8 cellular contexts compared by ENCODE assay signal in genomic region chr6:166556871-166557322, GRCh38. TPM values are rescaled to one million over a fixed set of nuclear protein-coding genes. Genes with fewer than 3 reads are reported as not detected.
A peak's percentile ranks its signal among the peaks of the same experiment; 100 is the strongest.
DNase-seq lines count a peak whose midpoint lies in the region; ATAC-seq and TF ChIP-seq lines count a peak whose summit lies in the region.

No MANE protein-coding gene starts in this region.

- H3K27ac ChIP-seq in layer of hippocampus (ENCODE audit: low read depth, low read length) (peak overlapping the region; percentile 69), temporal lobe (ENCODE audit: low read depth, low read length) (peak overlapping the region; percentile 57)
- no peak overlapping the region for H3K27ac ChIP-seq in effector memory CD4-positive, alpha-beta T cell (ENCODE audit: insufficient read depth, low read length, poor library complexity, severe bottlenecking)

- H3K9me3 ChIP-seq in effector memory CD4-positive, alpha-beta T cell (ENCODE audit: control insufficient read depth, low read length): no peaks in the 10 kb centered on the region

- no peak for ATAC-seq in GM18498 (IDR thresholded peaks at IDR 0.05; ENCODE audit: unreplicated experiment)

- TF ChIP-seq CTCF in cardiac fibroblast (IDR thresholded peaks at IDR 0.05; ENCODE audit: low read depth, low read length): no peak

- H3K4me1 ChIP-seq in effector memory CD4-positive, alpha-beta T cell (ENCODE audit: control insufficient read depth, insufficient read depth, low read length, poor library complexity, severe bottlenecking): no peaks in the 10 kb centered on the region

- no peak overlapping the region for H3K4me3 ChIP-seq in cardiac fibroblast (replicated peaks in 1 of 2; ENCODE audit: low read depth in 2 of 2, low read length in 2 of 2)
- no peak overlapping the region for H3K4me3 ChIP-seq in effector memory CD4-positive, alpha-beta T cell (ENCODE audit: insufficient read depth, low read depth, low read length, poor library complexity, severe bottlenecking)

- H3K36me3 ChIP-seq in effector memory CD4-positive, alpha-beta T cell (ENCODE audit: control insufficient read depth, insufficient read depth, low read length): no peaks in the 10 kb centered on the region

- H3K27me3 ChIP-seq in layer of hippocampus (ENCODE audit: control insufficient read depth, insufficient read depth, low read length): no peaks in the 10 kb centered on the region
- H3K27me3 ChIP-seq in effector memory CD4-positive, alpha-beta T cell (replicated peaks; ENCODE audit: control insufficient read depth, insufficient read depth, low read length, poor library complexity, severe bottlenecking): no peaks in the 10 kb centered on the region

- DNase-seq in DMS79 (lab: John Stamatoyannopoulos, UW) (peak; percentile 72), NCI-H2029 (lab: John Stamatoyannopoulos, UW) (peak; percentile 94), cardiac fibroblast (ENCODE audit: low read depth in 2 of 2) (peak; percentile 91 to 98)
- DNase-seq in effector memory CD4-positive, alpha-beta T cell: no peak
- DNase-seq in stimulated activated CD4-positive, alpha-beta T cell treated with anti-CD3 and anti-CD28 coated beads, Interleukin-2, amount 100 ng/mL, for 24 hours: no peak

RNA-seq across cellular contexts. Expression of gene RAMACL, which starts 29.6 kb away (rescaled TPM):
- total RNA-seq in temporal lobe: 1.5 TPM

Comparison
In these comparisons a context has a peak if more than half of its experiments do, and no peak if none do; other contexts are left out.
1. DNase-seq: peak in DMS79 (single experiment), NCI-H2029 (single experiment) and cardiac fibroblast (2 of 2); none in effector memory CD4-positive, alpha-beta T cell (0 of 3) and stimulated activated CD4-positive, alpha-beta T cell treated with anti-CD3 and anti-CD28 coated beads, Interleukin-2, amount 100 ng/mL, for 24 hours (0 of 2).